1 cellular context compared by ENCODE assay signal in the genomic region with DNA sequence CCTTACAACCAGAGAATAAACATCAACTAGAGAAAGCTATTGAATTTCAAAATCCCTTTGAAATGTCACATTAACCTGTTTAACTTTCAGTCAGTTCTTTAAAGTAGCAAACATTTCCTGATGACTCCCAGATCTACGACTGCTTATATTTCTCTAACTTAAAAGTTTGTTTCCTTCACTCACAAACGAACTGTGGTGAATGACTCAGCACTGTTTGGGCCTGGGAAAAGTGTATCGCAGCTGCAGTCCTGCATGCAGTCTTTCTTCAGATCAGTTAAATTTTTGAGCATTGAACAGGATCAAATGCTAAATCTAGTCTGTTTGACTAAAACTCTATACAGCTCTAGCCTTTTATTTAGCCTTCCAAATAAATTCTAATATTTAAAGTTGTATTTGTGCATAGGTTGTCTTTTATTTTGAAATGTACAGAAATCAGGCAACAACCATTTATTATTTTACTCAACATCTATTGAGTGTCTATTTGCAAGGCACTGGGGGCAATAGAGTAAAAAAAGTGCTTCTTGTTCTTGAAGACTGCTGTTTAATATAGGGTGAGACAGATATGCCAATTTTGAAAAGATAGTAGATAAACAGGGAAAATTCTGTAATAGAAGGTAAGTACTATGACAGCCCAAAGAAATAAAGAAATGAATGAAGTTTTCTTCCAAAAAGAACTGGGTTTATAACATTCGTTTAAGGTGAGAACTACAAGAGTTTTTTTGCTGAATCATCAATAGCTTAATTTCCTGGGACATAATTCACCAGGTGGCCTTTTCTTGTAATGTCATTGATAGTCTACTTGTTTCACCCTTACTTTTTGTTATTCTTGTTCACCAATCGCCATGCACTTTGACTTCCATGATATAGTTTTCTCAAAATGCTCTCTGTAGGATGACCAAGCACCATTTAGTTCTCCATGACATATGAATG.
TF ChIP-seq lines count a peak whose summit lies in the region.

No MANE protein-coding gene starts in this region.

TF ChIP-seq in SK-N-SH treated with all-trans-retinoic acid at 6 μM for 48 hours, 23 proteins besides CTCF, POLR2A, EP300 and RAD21 (continued from another document):
- TF ChIP-seq BACH2 (CRISPR knock-in tag; IDR thresholded peaks at IDR 0.05; ENCODE audit: borderline replicate concordance) = no peak
- TF ChIP-seq ZNF8 (CRISPR knock-in tag; IDR thresholded peaks at IDR 0.05) = no peak
- no peak for TF ChIP-seq SNAI2 (CRISPR knock-in tag; IDR thresholded peaks at IDR 0.05)
- no peak for TF ChIP-seq PPARA (CRISPR knock-in tag; IDR thresholded peaks at IDR 0.05; ENCODE audit: borderline replicate concordance)
